ENCODE assay signal across 1 cellular context in genomic region chr14:89491701-89492381, GRCh38.
TF ChIP-seq lines count a peak whose summit lies in the region.

No MANE protein-coding gene starts in this region.

TF ChIP-seq in HepG2, 621 proteins besides CTCF, POLR2A, EP300 and RAD21 (continued from another document and continues in another):
- TF ChIP-seq ZNF251 (CRISPR knock-in tag; IDR thresholded peaks at IDR 0.05) (no peak), RFXANK (CRISPR knock-in tag; IDR thresholded peaks at IDR 0.05) (no peak), RARA (CRISPR knock-in tag; IDR thresholded peaks at IDR 0.05) (peak; percentile 72), LCORL (IDR thresholded peaks at IDR 0.05) (no peak), LCORL (CRISPR knock-in tag; IDR thresholded peaks at IDR 0.05) (peak; percentile 88), SAP130 (CRISPR knock-in tag; IDR thresholded peaks at IDR 0.05; ENCODE audit: low read depth) (peak; percentile 71), GABPA (IDR thresholded peaks at IDR 0.05; ENCODE audit: low read depth, low read length) (no peak), GABPA (CRISPR knock-in tag; IDR thresholded peaks at IDR 0.05; ENCODE audit: low read depth) (0 out of 2 replicates have a peak, but pooled peaks have one; percentile 14), FOXC1 (CRISPR knock-in tag; IDR thresholded peaks at IDR 0.05; ENCODE audit: borderline replicate concordance) (no peak), ELF3 (CRISPR knock-in tag; IDR thresholded peaks at IDR 0.05) (0 out of 2 replicates have a peak, but pooled peaks have one; percentile 29), CBFB (CRISPR knock-in tag; IDR thresholded peaks at IDR 0.05) (no peak), PHB2 (IDR thresholded peaks at IDR 0.05; ENCODE audit: partially characterized antibody) (no peak), KLF11 (CRISPR knock-in tag; IDR thresholded peaks at IDR 0.05) (no peak), ZNF414 (CRISPR knock-in tag; IDR thresholded peaks at IDR 0.05) (peak; percentile 52; the same call in 1 of the 2 replicates), ZGPAT (CRISPR knock-in tag; IDR thresholded peaks at IDR 0.05) (peak; percentile 62; the same call in 1 of the 2 replicates), SOX5 (CRISPR knock-in tag; IDR thresholded peaks at IDR 0.05; ENCODE audit: borderline replicate concordance) (peak; percentile 89), ZNF770 (CRISPR knock-in tag; IDR thresholded peaks at IDR 0.05) (no peak), ZNF839 (CRISPR knock-in tag; IDR thresholded peaks at IDR 0.05; ENCODE audit: borderline replicate concordance) (no peak), CREBL2 (CRISPR knock-in tag; IDR thresholded peaks at IDR 0.05; ENCODE audit: borderline replicate concordance) (no peak), NONO (IDR thresholded peaks at IDR 0.05) (no peak), NONO (CRISPR knock-in tag; conservative IDR thresholded peaks at IDR 0.05) (peak; percentile 55; the same call in 1 of the 2 replicates), ZBTB38 (CRISPR knock-in tag; IDR thresholded peaks at IDR 0.05) (no peak), DPF2 (CRISPR knock-in tag; IDR thresholded peaks at IDR 0.05; ENCODE audit: borderline replicate concordance, low read depth) (peak; percentile 57; the same call in 1 of the 2 replicates), PPARG (CRISPR knock-in tag; conservative IDR thresholded peaks at IDR 0.05) (0 out of 2 replicates have a peak, but pooled peaks have one; percentile 41), BCL6 (CRISPR knock-in tag; IDR thresholded peaks at IDR 0.05) (peak; percentile 76), ZNF143 (CRISPR knock-in tag; IDR thresholded peaks at IDR 0.05) (no peak), FOXA3 (CRISPR knock-in tag; IDR thresholded peaks at IDR 0.05) (peak; percentile 70), KAT8 (CRISPR knock-in tag; IDR thresholded peaks at IDR 0.05) (peak; percentile 57), MLX (CRISPR knock-in tag; IDR thresholded peaks at IDR 0.05) (0 out of 2 replicates have a peak, but pooled peaks have one; percentile 50), ZSCAN21 (CRISPR knock-in tag; IDR thresholded peaks at IDR 0.05; ENCODE audit: borderline replicate concordance) (no peak), ZNF674 (CRISPR knock-in tag; IDR thresholded peaks at IDR 0.05; ENCODE audit: low read depth) (no peak), IKZF4 (CRISPR knock-in tag; IDR thresholded peaks at IDR 0.05; ENCODE audit: borderline replicate concordance, low read depth, not compliant biosample characterization) (no peak), THAP7 (CRISPR knock-in tag; IDR thresholded peaks at IDR 0.05) (0 out of 2 replicates have a peak, but pooled peaks have one; percentile 28), IRF2 (CRISPR knock-in tag; IDR thresholded peaks at IDR 0.05) (peak; percentile 44; the same call in 1 of the 2 replicates), SIN3B (IDR thresholded peaks at IDR 0.05; ENCODE audit: low read length) (no peak), ZNF644 (CRISPR knock-in tag; IDR thresholded peaks at IDR 0.05; ENCODE audit: low read depth) (peak; percentile 40; the same call in 1 of the 2 replicates), ESRRA (CRISPR knock-in tag; IDR thresholded peaks at IDR 0.05; ENCODE audit: low read depth) (no peak), SMAD3 (CRISPR knock-in tag; IDR thresholded peaks at IDR 0.05) (0 out of 2 replicates have a peak, but pooled peaks have one; percentile 42), NKX3-1 (CRISPR knock-in tag; IDR thresholded peaks at IDR 0.05) (no peak), ISL2 (CRISPR knock-in tag; IDR thresholded peaks at IDR 0.05) (peak; percentile 64; the same call in 1 of the 2 replicates), SP1 (IDR thresholded peaks at IDR 0.05) (no peak), SP1 (CRISPR knock-in tag; IDR thresholded peaks at IDR 0.05) (no peak), MIER2 (CRISPR knock-in tag; IDR thresholded peaks at IDR 0.05) (0 out of 2 replicates have a peak, but pooled peaks have one; percentile 42), HNRNPLL (IDR thresholded peaks at IDR 0.05; ENCODE audit: low read depth, low read length, poor library complexity, severe bottlenecking) (no peak), ZFP91 (CRISPR knock-in tag; IDR thresholded peaks at IDR 0.05; ENCODE audit: borderline replicate concordance) (no peak), TEAD3 (CRISPR knock-in tag; optimal IDR thresholded peaks at IDR 0.05; ENCODE audit: borderline replicate concordance) (peak; percentile 55), PITX1 (CRISPR knock-in tag; IDR thresholded peaks at IDR 0.05) (peak; percentile 64; the same call in 1 of the 2 replicates), CCDC6 (CRISPR knock-in tag; IDR thresholded peaks at IDR 0.05) (0 out of 2 replicates have a peak, but pooled peaks have one; percentile 26), ONECUT2 (CRISPR knock-in tag; IDR thresholded peaks at IDR 0.05) (no peak), MATR3 (CRISPR knock-in tag; IDR thresholded peaks at IDR 0.05) (no peak)
- TF ChIP-seq, protein P1, sequence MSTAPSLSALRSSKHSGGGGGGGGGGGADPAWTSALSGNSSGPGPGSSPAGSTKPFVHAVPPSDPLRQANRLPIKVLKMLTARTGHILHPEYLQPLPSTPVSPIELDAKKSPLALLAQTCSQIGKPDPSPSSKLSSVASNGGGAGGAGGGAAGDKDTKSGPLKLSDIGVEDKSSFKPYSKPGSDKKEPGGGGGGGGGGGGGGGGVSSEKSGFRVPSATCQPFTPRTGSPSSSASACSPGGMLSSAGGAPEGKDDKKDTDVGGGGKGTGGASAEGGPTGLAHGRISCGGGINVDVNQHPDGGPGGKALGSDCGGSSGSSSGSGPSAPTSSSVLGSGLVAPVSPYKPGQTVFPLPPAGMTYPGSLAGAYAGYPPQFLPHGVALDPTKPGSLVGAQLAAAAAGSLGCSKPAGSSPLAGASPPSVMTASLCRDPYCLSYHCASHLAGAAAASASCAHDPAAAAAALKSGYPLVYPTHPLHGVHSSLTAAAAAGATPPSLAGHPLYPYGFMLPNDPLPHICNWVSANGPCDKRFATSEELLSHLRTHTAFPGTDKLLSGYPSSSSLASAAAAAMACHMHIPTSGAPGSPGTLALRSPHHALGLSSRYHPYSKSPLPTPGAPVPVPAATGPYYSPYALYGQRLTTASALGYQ (CRISPR knock-in tag; IDR thresholded peaks at IDR 0.05) = 0 out of 2 replicates have a peak, but pooled peaks have one; percentile 40
- TF ChIP-seq, protein P2, sequence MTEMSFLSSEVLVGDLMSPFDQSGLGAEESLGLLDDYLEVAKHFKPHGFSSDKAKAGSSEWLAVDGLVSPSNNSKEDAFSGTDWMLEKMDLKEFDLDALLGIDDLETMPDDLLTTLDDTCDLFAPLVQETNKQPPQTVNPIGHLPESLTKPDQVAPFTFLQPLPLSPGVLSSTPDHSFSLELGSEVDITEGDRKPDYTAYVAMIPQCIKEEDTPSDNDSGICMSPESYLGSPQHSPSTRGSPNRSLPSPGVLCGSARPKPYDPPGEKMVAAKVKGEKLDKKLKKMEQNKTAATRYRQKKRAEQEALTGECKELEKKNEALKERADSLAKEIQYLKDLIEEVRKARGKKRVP (CRISPR knock-in tag; IDR thresholded peaks at IDR 0.05) = 0 out of 4 replicates have a peak, but pooled peaks of 1 of the 2 experiments have one; percentile 51
- TF ChIP-seq, protein P3, sequence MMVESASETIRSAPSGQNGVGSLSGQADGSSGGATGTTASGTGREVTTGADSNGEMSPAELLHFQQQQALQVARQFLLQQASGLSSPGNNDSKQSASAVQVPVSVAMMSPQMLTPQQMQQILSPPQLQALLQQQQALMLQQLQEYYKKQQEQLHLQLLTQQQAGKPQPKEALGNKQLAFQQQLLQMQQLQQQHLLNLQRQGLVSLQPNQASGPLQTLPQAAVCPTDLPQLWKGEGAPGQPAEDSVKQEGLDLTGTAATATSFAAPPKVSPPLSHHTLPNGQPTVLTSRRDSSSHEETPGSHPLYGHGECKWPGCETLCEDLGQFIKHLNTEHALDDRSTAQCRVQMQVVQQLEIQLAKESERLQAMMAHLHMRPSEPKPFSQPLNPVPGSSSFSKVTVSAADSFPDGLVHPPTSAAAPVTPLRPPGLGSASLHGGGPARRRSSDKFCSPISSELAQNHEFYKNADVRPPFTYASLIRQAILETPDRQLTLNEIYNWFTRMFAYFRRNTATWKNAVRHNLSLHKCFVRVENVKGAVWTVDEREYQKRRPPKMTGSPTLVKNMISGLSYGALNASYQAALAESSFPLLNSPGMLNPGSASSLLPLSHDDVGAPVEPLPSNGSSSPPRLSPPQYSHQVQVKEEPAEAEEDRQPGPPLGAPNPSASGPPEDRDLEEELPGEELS (CRISPR knock-in tag; IDR thresholded peaks at IDR 0.05) = peak; percentile 70
- TF ChIP-seq, protein P4, sequence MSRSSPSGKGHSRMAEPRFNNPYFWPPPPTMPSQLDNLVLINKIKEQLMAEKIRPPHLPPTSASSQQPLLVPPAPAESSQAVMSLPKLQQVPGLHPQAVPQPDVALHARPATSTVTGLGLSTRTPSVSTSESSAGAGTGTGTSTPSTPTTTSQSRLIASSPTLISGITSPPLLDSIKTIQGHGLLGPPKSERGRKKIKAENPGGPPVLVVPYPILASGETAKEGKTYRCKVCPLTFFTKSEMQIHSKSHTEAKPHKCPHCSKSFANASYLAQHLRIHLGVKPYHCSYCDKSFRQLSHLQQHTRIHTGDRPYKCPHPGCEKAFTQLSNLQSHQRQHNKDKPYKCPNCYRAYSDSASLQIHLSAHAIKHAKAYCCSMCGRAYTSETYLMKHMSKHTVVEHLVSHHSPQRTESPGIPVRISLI (CRISPR knock-in tag; IDR thresholded peaks at IDR 0.05; ENCODE audit: borderline replicate concordance) = peak; percentile 40; the same call in 1 of the 2 replicates
- TF ChIP-seq, protein P5, sequence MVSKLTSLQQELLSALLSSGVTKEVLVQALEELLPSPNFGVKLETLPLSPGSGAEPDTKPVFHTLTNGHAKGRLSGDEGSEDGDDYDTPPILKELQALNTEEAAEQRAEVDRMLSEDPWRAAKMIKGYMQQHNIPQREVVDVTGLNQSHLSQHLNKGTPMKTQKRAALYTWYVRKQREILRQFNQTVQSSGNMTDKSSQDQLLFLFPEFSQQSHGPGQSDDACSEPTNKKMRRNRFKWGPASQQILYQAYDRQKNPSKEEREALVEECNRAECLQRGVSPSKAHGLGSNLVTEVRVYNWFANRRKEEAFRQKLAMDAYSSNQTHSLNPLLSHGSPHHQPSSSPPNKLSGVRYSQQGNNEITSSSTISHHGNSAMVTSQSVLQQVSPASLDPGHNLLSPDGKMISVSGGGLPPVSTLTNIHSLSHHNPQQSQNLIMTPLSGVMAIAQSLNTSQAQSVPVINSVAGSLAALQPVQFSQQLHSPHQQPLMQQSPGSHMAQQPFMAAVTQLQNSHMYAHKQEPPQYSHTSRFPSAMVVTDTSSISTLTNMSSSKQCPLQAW (CRISPR knock-in tag; IDR thresholded peaks at IDR 0.05) = peak; percentile 79
